11 cellular contexts compared by ENCODE assay signal in the genomic region with DNA sequence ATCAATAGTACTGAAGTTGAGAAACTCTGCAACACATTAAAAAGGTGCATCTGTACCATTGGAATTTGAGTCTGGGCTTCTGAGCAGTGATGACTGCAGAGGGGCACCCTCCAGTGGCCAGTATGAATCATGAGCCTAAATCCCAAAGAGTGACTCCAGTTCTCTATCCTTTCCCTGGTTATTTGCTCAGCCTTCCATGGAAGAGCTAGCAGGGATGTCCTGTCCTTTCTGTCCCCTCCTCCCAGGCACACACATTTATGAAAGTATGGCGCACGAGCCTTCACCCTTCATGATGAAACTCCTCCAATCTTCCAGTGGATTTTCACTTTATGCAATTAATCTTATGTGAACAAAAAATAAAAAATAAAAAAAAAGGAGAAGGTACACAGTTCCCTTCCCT.
DNase-seq lines count a peak whose midpoint lies in the region; ATAC-seq and TF ChIP-seq lines count a peak whose summit lies in the region.
"Had no signal": no experiment of that assay in that cellular context is flagged by ENCODE, and none has a peak within 500 bp of the region (broad histone marks: within the 10 kb centered on the region; RNA-seq: fewer than 3 reads in every experiment).

No MANE protein-coding gene starts in this region.

- CTCF ChIA-PET in mammary epithelial cell (lab: Charles Lee; ENCODE audit: low non-redundant PET), result interaction anchor here (0.6 to 2.5 kb wide), 2 partner anchors 255 to 593 kb away, joined by 3 to 25 read pairs; partner anchors contain the start of gene GPX8
- CTCF ChIA-PET in activated CD4-positive, alpha-beta T cell treated with anti-CD3 and anti-CD28 coated beads for 36 hours (lab: Charles Lee), result interaction anchor here (0.7 to 6.5 kb wide), 12 partner anchors 9 to 270 kb away, joined by 3 to 67 read pairs (median 4); partner anchors contain the start of gene GPX8

- no peaks in the 10 kb centered on the region for H4K20me1 ChIP-seq in Loucy (ENCODE audit: insufficient read depth, low read length, poor library complexity, severe bottlenecking)
- no peaks in the 10 kb centered on the region for H4K20me1 ChIP-seq in mammary epithelial cell (ENCODE audit: insufficient read depth, low read length)

- H3K4me2 ChIP-seq in Loucy (ENCODE audit: low read depth, low read length, poor library complexity, severe bottlenecking) (no peak overlapping the region), mammary epithelial cell (ENCODE audit: insufficient read depth, low read depth, low read length) (no peak overlapping the region)

- H3K79me2 ChIP-seq in Loucy (ENCODE audit: insufficient read depth, low read length), result no peaks in the 10 kb centered on the region
- no peaks in the 10 kb centered on the region for H3K79me2 ChIP-seq in mammary epithelial cell (ENCODE audit: insufficient read depth, low read length)

- H2AFZ ChIP-seq in Loucy (ENCODE audit: low read length), result no peak overlapping the region
- no peak overlapping the region for H2AFZ ChIP-seq in mammary epithelial cell (ENCODE audit: low read depth, low read length)

- no TSS peak for BruUV-seq in mammary epithelial cell (replicated peaks; lab: Mats Ljungman, UMichigan)

- no peak overlapping the region for H3K4me3 Mint-ChIP-seq in mesothelial cell of epicardium
- no peak overlapping the region for H3K4me3 Mint-ChIP-seq in activated CD4-positive, alpha-beta T cell treated with anti-CD3 and anti-CD28 coated beads for 36 hours

- no peaks in the 10 kb centered on the region for H3K9me3 ChIP-seq in Loucy (ENCODE audit: insufficient read depth, low read depth, low read length)
- H3K9me3 ChIP-seq in mammary epithelial cell (replicated peaks; ENCODE audit: insufficient read depth, low read length), result no peaks in the 10 kb centered on the region

- H3K27ac Mint-ChIP-seq in mesothelial cell of epicardium, result no peak overlapping the region
- H3K27ac Mint-ChIP-seq in activated CD4-positive, alpha-beta T cell treated with anti-CD3 and anti-CD28 coated beads for 36 hours, result no peak overlapping the region

- H3K36me3 ChIP-seq in Loucy (ENCODE audit: insufficient read depth, low read length) (no peaks in the 10 kb centered on the region), mammary epithelial cell (ENCODE audit: insufficient read depth, low read length) (no peaks in the 10 kb centered on the region)

- DNase-seq in EH (ENCODE audit: low read depth) (peak; percentile 81), mammary epithelial cell (peak; percentile 39), mesothelial cell of epicardium (ENCODE audit: low spot score in 2 of 2, unreplicated experiment in 2 of 2) (no peak), NCI-H2227 (lab: John Stamatoyannopoulos, UW; ENCODE audit: unreplicated experiment) (no peak), nucleus accumbens (lab: John Stamatoyannopoulos, UW) (no peak)
- no peak for DNase-seq in activated CD4-positive, alpha-beta T cell treated with anti-CD3 and anti-CD28 coated beads for 36 hours
- DNase-seq: activated CD4-positive, alpha-beta T cell treated with anti-CD3 and anti-CD28 coated beads, Interleukin-2, amount 50 U/mL, for 48 hours; NCI-H1105 had no signal

- H3K36me3 Mint-ChIP-seq in mesothelial cell of epicardium, result no peaks in the 10 kb centered on the region
- H3K36me3 Mint-ChIP-seq in activated CD4-positive, alpha-beta T cell treated with anti-CD3 and anti-CD28 coated beads for 36 hours (ENCODE audit: low read depth), result no peaks in the 10 kb centered on the region

- no peaks in the 10 kb centered on the region for H3K9me3 Mint-ChIP-seq in mesothelial cell of epicardium
- H3K9me3 Mint-ChIP-seq in activated CD4-positive, alpha-beta T cell treated with anti-CD3 and anti-CD28 coated beads for 36 hours (ENCODE audit: low read depth), result no peaks in the 10 kb centered on the region

- H3K9me2 ChIP-seq in Loucy (replicated peaks; ENCODE audit: low read depth, low read length), result no peaks in the 10 kb centered on the region

- TF ChIP-seq CTCF in Loucy (conservative IDR thresholded peaks at IDR 0.05; ENCODE audit: low read length), result peak; percentile 66
- TF ChIP-seq CTCF in mammary epithelial cell (conservative IDR thresholded peaks at IDR 0.05 in 1 of 2, IDR thresholded peaks at IDR 0.05 in 1 of 2; ENCODE audit: extremely low read depth in 1 of 2, insufficient read depth in 1 of 2, low read depth in 1 of 2, low read length in 2 of 2), result peak; percentile 36 to 58
- peak; percentile 41 for TF ChIP-seq CTCF in mesothelial cell of epicardium (IDR thresholded peaks at IDR 0.05; ENCODE audit: unreplicated experiment)

- no peaks in the 10 kb centered on the region for H3K27me3 ChIP-seq in Loucy (ENCODE audit: insufficient read depth, low read length, poor library complexity, severe bottlenecking)
- H3K27me3 ChIP-seq in mammary epithelial cell (ENCODE audit: insufficient read depth, low read length), result no peaks in the 10 kb centered on the region

- H3K9ac ChIP-seq in Loucy (ENCODE audit: low read depth, low read length, poor library complexity, severe bottlenecking) (no peak overlapping the region), mammary epithelial cell (ENCODE audit: insufficient read depth, low read length) (no peak overlapping the region)

- peaks cover 2% of the 10 kb centered on the region for H3K4me1 Mint-ChIP-seq in mesothelial cell of epicardium
- peaks cover 11% of the 10 kb centered on the region for H3K4me1 Mint-ChIP-seq in activated CD4-positive, alpha-beta T cell treated with anti-CD3 and anti-CD28 coated beads for 36 hours

- H3K27me3 Mint-ChIP-seq in mesothelial cell of epicardium (ENCODE audit: low read depth), result peaks cover 31% of the 10 kb centered on the region
- H3K27me3 Mint-ChIP-seq in activated CD4-positive, alpha-beta T cell treated with anti-CD3 and anti-CD28 coated beads for 36 hours, result peaks cover 48% of the 10 kb centered on the region

- 83% methylated on average over 2 of the region's 2 CpGs for WGBS in mammary epithelial cell (ENCODE audit: low coverage, missing lambda C conversion rate)

- H3K4me1 ChIP-seq in Loucy (ENCODE audit: insufficient read depth, low read length, poor library complexity, severe bottlenecking), result peaks cover 26% of the 10 kb centered on the region
- H3K4me1 ChIP-seq in mammary epithelial cell (ENCODE audit: insufficient read depth, low read length), result no peaks in the 10 kb centered on the region

- intact Hi-C loops in mammary epithelial cell (cut with micrococcal nuclease), result no loop called here
- intact Hi-C loops in activated CD4-positive, alpha-beta T cell treated with anti-CD3 and anti-CD28 coated beads for 36 hours (cut with DNase I, micrococcal nuclease), result loop anchor here in 1 of 2 experiments (10.0 kb wide), 2 partner anchors 120 to 330 kb away; partner anchors contain the start of genes CCNO and GZMK

- no peak overlapping the region for H3K27ac ChIP-seq in mammary epithelial cell (ENCODE audit: insufficient read depth, low read depth, low read length)

- in situ Hi-C loops in mammary epithelial cell (cut with MboI; ENCODE audit: low sequenced_read_pairs in 2 of 2), result loop anchor here in 1 of 2 donors (10.0 kb wide), 1 partner anchor 250 kb away; no protein-coding TSS in a partner anchor

- no peak overlapping the region for H3K4me3 ChIP-seq in Loucy (ENCODE audit: low read length, poor library complexity, severe bottlenecking)
- H3K4me3 ChIP-seq in mammary epithelial cell (replicated peaks in 1 of 3; ENCODE audit: insufficient read depth in 1 of 3, low read depth in 2 of 3, low read length in 3 of 3), result no peak overlapping the region
- H3K4me3 ChIP-seq: skin epidermis had no signal

- 0 out of 2 replicates have a peak, but pooled peaks cover 3% of the 10 kb centered on the region for H3F3A ChIP-seq in Loucy (ENCODE audit: low read depth)

- dilution Hi-C loops in mammary epithelial cell (cut with HindIII; ENCODE audit: low sequenced_read_pairs), result no loop called here

- ATAC-seq in GM21367 (IDR thresholded peaks at IDR 0.05; ENCODE audit: unreplicated experiment), result no peak
- ATAC-seq in activated CD4-positive, alpha-beta T cell treated with anti-CD3 and anti-CD28 coated beads for 36 hours, result no peak

- POLR2A ChIA-PET in activated CD4-positive, alpha-beta T cell treated with anti-CD3 and anti-CD28 coated beads for 36 hours (lab: Charles Lee), result no interaction called here

Comparison
In these comparisons a context has a peak if more than half of its experiments do, and no peak if none do; other contexts are left out.
1. DNase-seq: peak in EH (single experiment) and mammary epithelial cell (single experiment); none in mesothelial cell of epicardium (0 of 2), NCI-H2227 (single experiment), activated CD4-positive, alpha-beta T cell treated with anti-CD3 and anti-CD28 coated beads for 36 hours (single experiment) and nucleus accumbens (0 of 56).
2. Peak in every context shown above with its lines, with median percentiles within 50 percentile points of each other: CTCF ChIP-seq.